In genomic region chr12:106986135-106986534, GRCh38 we compare ENCODE assay signal across 1 cellular context.
TF ChIP-seq lines count a peak whose summit lies in the region.

No MANE protein-coding gene starts in this region.

TF ChIP-seq in H1, 55 proteins besides CTCF, POLR2A, EP300 and RAD21 (continued from another document):
- no peak for TF ChIP-seq USF2 (IDR thresholded peaks at IDR 0.05; ENCODE audit: low read length)
- no peak for TF ChIP-seq KDM1A (IDR thresholded peaks at IDR 0.05; ENCODE audit: borderline replicate concordance, low read length)
- TF ChIP-seq SIN3A (conservative IDR thresholded peaks at IDR 0.05 in 1 of 2, IDR thresholded peaks at IDR 0.05 in 1 of 2; ENCODE audit: low read depth in 1 of 2, low read length in 2 of 2) = no peak
- no peak for TF ChIP-seq TBP (IDR thresholded peaks at IDR 0.05; ENCODE audit: low read depth, low read length)
- no peak for TF ChIP-seq SUZ12 (IDR thresholded peaks at IDR 0.05; ENCODE audit: low read length)
- no peak for TF ChIP-seq CTBP2 (IDR thresholded peaks at IDR 0.05; ENCODE audit: borderline replicate concordance, insufficient read depth, insufficient read length, low read length)
- no peak for TF ChIP-seq SIX5 (IDR thresholded peaks at IDR 0.05; ENCODE audit: low read depth, low read length)
- TF ChIP-seq CHD7 (IDR thresholded peaks at IDR 0.05; ENCODE audit: insufficient replicate concordance, low read length) = no peak
